In genomic region chr17:35812456-35812855, GRCh38 we compare ENCODE assay signal across 34 cellular contexts. TPM values are rescaled to one million over a fixed set of nuclear protein-coding genes. Genes with fewer than 3 reads are reported as not detected.
"Had no signal": no experiment of that assay in that cellular context is flagged by ENCODE, and none has a peak within 500 bp of the region (broad histone marks: within the 10 kb centered on the region; RNA-seq: fewer than 3 reads in every experiment).

No MANE protein-coding gene starts in this region.

- ATAC-seq: activated T-cell treated with anti-CD3 and anti-CD28 coated beads, Interleukin-2, amount 50 U/mL, for 72 hours; left lobe of liver; WTC11 had no signal

- DNase-seq: activated CD4-positive, alpha-beta T cell treated with anti-CD3 and anti-CD28 coated beads, Interleukin-2, amount 50 U/mL, for 4 hours; activated CD8-positive, alpha-beta memory T cell treated with anti-CD3 and anti-CD28 coated beads, Interleukin-2, amount 50 U/mL, for 48 hours; activated effector memory CD4-positive, alpha-beta T cell treated with anti-CD3 and anti-CD28 coated beads, Interleukin-2, amount 50 U/mL, for 16 hours; activated naive CD4-positive, alpha-beta T cell treated with anti-CD3 and anti-CD28 coated beads, Interleukin-2, amount 10 ng/mL, durations not matched to agents 7 days and 5 days; activated T-cell treated with anti-CD3 and anti-CD28 coated beads, Interleukin-2, amount 50 U/mL, for 72 hours; amniotic stem cell; glutamatergic neuron; immature natural killer cell; naive B cell; occipital lobe; retina; sigmoid colon; stimulated activated CD4-positive, alpha-beta T cell treated with anti-CD3 and anti-CD28 coated beads, Interleukin-2, amount 100 ng/mL, for 48 hours; stimulated activated CD8-positive, alpha-beta memory T cell treated with anti-CD3 and anti-CD28 coated beads, Interleukin-4, amount 100 ng/mL, for 48 hours; stimulated activated naive CD4-positive, alpha-beta T cell; T-helper 1 cell; T-helper 9 cell; testis had no signal

- H3K36me3 Mint-ChIP-seq: naive B cell had no signal

- H3K27ac Mint-ChIP-seq: activated naive CD4-positive, alpha-beta T cell treated with anti-CD3 and anti-CD28 coated beads, Interleukin-2, amount 10 ng/mL, durations not matched to agents 7 days and 5 days; progenitor cell of endocrine pancreas had no signal

- H3K9me3 ChIP-seq: esophagus muscularis mucosa, sigmoid colon, testis had no signal

- H3K27me3 ChIP-seq: esophagus muscularis mucosa, hepatocyte, sigmoid colon, testis had no signal

- H3K27me3 Mint-ChIP-seq: activated naive CD4-positive, alpha-beta T cell treated with anti-CD3 and anti-CD28 coated beads, Interleukin-2, amount 10 ng/mL, durations not matched to agents 7 days and 5 days; naive B cell; type B pancreatic cell had no signal

- FAIRE-seq: bronchial epithelial cell, frontal cortex had no signal

- H3K9me3 Mint-ChIP-seq: activated naive CD4-positive, alpha-beta T cell treated with anti-CD3 and anti-CD28 coated beads, Interleukin-2, amount 10 ng/mL, durations not matched to agents 7 days and 5 days; activated T-cell treated with anti-CD3 and anti-CD28 coated beads, Interleukin-2, amount 50 U/mL, for 72 hours; immature natural killer cell; naive B cell; type B pancreatic cell; WTC11 had no signal

- H3K27ac ChIP-seq: coronary artery, hepatocyte, sigmoid colon, testis had no signal

- H3K4me3 ChIP-seq: coronary artery, hepatocyte, lung, sigmoid colon, smooth muscle cell, testis had no signal

- H3K4me3 Mint-ChIP-seq: activated naive CD4-positive, alpha-beta T cell treated with anti-CD3 and anti-CD28 coated beads, Interleukin-2, amount 10 ng/mL, durations not matched to agents 7 days and 5 days had no signal

- H2AFZ ChIP-seq: hepatocyte had no signal

RNA-seq across cellular contexts. Expression of gene MMP28, which starts 17.0 kb away (rescaled TPM):
- total RNA-seq: activated CD8-positive, alpha-beta memory T cell treated with anti-CD3 and anti-CD28 coated beads for 36 hours had no signal
- polyA plus RNA-seq: immature natural killer cell had no signal

RNA-seq across cellular contexts. Expression of gene C17orf50, which starts 51.8 kb away (rescaled TPM):
- total RNA-seq: activated CD8-positive, alpha-beta memory T cell treated with anti-CD3 and anti-CD28 coated beads for 36 hours; activated T-cell treated with anti-CD3 and anti-CD28 coated beads, Interleukin-2, amount 50 U/mL, for 72 hours; bronchial epithelial cell; esophagus muscularis mucosa; hepatocyte; kidney epithelial cell; left lobe of liver; mesenteric fat pad; mucosa of gallbladder; occipital lobe; progenitor cell of endocrine pancreas; sigmoid colon; smooth muscle cell had no signal
- polyA plus RNA-seq: hepatocyte, neural cell had no signal

RNA-seq across cellular contexts. Expression of gene HEATR9, which starts 56.2 kb away (rescaled TPM):
- total RNA-seq: bronchial epithelial cell, frontal cortex, hepatocyte, kidney epithelial cell, left lobe of liver, mesenteric fat pad, occipital lobe, progenitor cell of endocrine pancreas, sigmoid colon, smooth muscle cell, WTC11 had no signal
- polyA plus RNA-seq: hepatocyte, neural cell, smooth muscle cell had no signal

RNA-seq across cellular contexts. Expression of gene GAS2L2, which starts 59.4 kb away (rescaled TPM):
- total RNA-seq: bronchial epithelial cell, hepatocyte, kidney epithelial cell, left lobe of liver, mucosa of gallbladder, sigmoid colon, smooth muscle cell had no signal
- polyA plus RNA-seq: hepatocyte, immature natural killer cell, smooth muscle cell had no signal
